ENCODE assay signal across 8 cellular contexts in genomic region chr1:46132529-46133180, GRCh38. TPM values are rescaled to one million over a fixed set of nuclear protein-coding genes. Genes with fewer than 3 reads are reported as not detected.
DNase-seq lines count a peak whose midpoint lies in the region; FAIRE-seq and TF ChIP-seq lines count a peak whose summit lies in the region.

Gene PIK3R3 (minus strand): TSS chr1:46132629. CDS start chr1:46131952, 677 bp downstream.

- H2AFZ ChIP-seq in Loucy (ENCODE audit: low read length) (peak within 1 kb of the TSS; percentile 90), neural cell (ENCODE audit: low read depth, low read length) (peak within 1 kb of the TSS; percentile 43)

- H3K9me2 ChIP-seq in Loucy (replicated peaks; ENCODE audit: low read depth, low read length) (no peaks in the 10 kb centered on the region), neural cell (ENCODE audit: insufficient read depth, low read length) (no peaks in the 10 kb centered on the region)

- peak; percentile 89 for FAIRE-seq in H54 (lab: Jason Lieb, UNC)

- TF ChIP-seq EP300 in neural cell (conservative IDR thresholded peaks at IDR 0.05; ENCODE audit: poor library complexity, severe bottlenecking) = no peak
- TF ChIP-seq EP300 in stomach (IDR thresholded peaks at IDR 0.05) = no peak

- H3K9ac ChIP-seq in Loucy (ENCODE audit: low read depth, low read length, poor library complexity, severe bottlenecking) (peak within 1 kb of the TSS; percentile 100), neural cell (ENCODE audit: low read length) (peak within 1 kb of the TSS; percentile 98)

- peaks cover 58% of the 10 kb centered on the region for H3K79me2 ChIP-seq in Loucy (ENCODE audit: insufficient read depth, low read length)
- H3K79me2 ChIP-seq in neural cell (replicated peaks; ENCODE audit: insufficient read depth, low read length) = peaks cover 46% of the 10 kb centered on the region

- H4K20me1 ChIP-seq in Loucy (ENCODE audit: insufficient read depth, low read length, poor library complexity, severe bottlenecking) (peaks cover 36% of the 10 kb centered on the region), neural cell (ENCODE audit: insufficient read depth) (peaks cover 13% of the 10 kb centered on the region)

- TF ChIP-seq CTCF in Loucy (conservative IDR thresholded peaks at IDR 0.05; ENCODE audit: low read length) = no peak
- no peak for TF ChIP-seq CTCF in fibroblast of villous mesenchyme (IDR thresholded peaks at IDR 0.05; ENCODE audit: insufficient read depth, low read depth, low read length)
- peak; percentile 29 for TF ChIP-seq CTCF in neural cell (IDR thresholded peaks at IDR 0.05; ENCODE audit: poor library complexity, severe bottlenecking)
- TF ChIP-seq CTCF in stomach (IDR thresholded peaks at IDR 0.05) = peak in 1 of 7 experiments; percentile 23

- H3K27ac ChIP-seq in neural cell (ENCODE audit: low read length) (peak within 1 kb of the TSS; percentile 98), stomach (peak within 1 kb of the TSS; percentile 95 to 98 (median 95))

- H3K4me2 ChIP-seq in Loucy (ENCODE audit: low read depth, low read length, poor library complexity, severe bottlenecking) (peak within 1 kb of the TSS; percentile 100), neural cell (ENCODE audit: low read length) (peak within 1 kb of the TSS; percentile 68)

- 0 to 1% (median 0%) methylated on average over 26 to 55 of the region's 55 CpGs for WGBS in stomach, 5 donors

- TF ChIP-seq RAD21 in neural cell (conservative IDR thresholded peaks at IDR 0.05) = peak; percentile 6

- TF ChIP-seq POLR2A in H54 (IDR thresholded peaks at IDR 0.05; ENCODE audit: low read depth, low read length) (peak; percentile 98), stomach (IDR thresholded peaks at IDR 0.05) (peak in 2 of 4 donors; percentile 88 to 96)

- no peaks in the 10 kb centered on the region for H3K36me3 ChIP-seq in Loucy (ENCODE audit: insufficient read depth, low read length)
- no peaks in the 10 kb centered on the region for H3K36me3 ChIP-seq in neural cell (ENCODE audit: insufficient read depth, low read length)
- no peaks in the 10 kb centered on the region for H3K36me3 ChIP-seq in stomach

- H3F3A ChIP-seq in Loucy (ENCODE audit: low read depth) (0 out of 2 replicates have a peak, but pooled peaks cover 5% of the 10 kb centered on the region), neural cell (ENCODE audit: insufficient read depth, low read length, poor library complexity, severe bottlenecking) (peaks cover 5% of the 10 kb centered on the region)

- intact Hi-C loops in stomach (cut with DNase I; ENCODE audit: low total_unique reads) = no loop called here

- peaks cover 46% of the 10 kb centered on the region for H3K4me1 ChIP-seq in Loucy (ENCODE audit: insufficient read depth, low read length, poor library complexity, severe bottlenecking)
- H3K4me1 ChIP-seq in stomach = peaks cover 10 to 62% (median 30%) of the 10 kb centered on the region in 4 donors

- H3K9me3 ChIP-seq in Loucy (ENCODE audit: insufficient read depth, low read depth, low read length) (no peaks in the 10 kb centered on the region), neural cell (ENCODE audit: low read length) (no peaks in the 10 kb centered on the region), stomach (no peaks in the 10 kb centered on the region)

- DNase-seq in ELF-1 (ENCODE audit: low read depth, low spot score) (peak; percentile 100), H54 (ENCODE audit: insufficient read length, low spot score) (peak; percentile 96), SHP77 treated with DMSO at 0.1 percent for 48 hours (lab: John Stamatoyannopoulos, UW) (peak; percentile 99), fibroblast of villous mesenchyme (ENCODE audit: low read depth) (peak; percentile 99), stomach (peak; percentile 98)
- DNase-seq in activated gamma-delta T cell treated with anti-CD3 and anti-CD28 coated beads, Interleukin-2, amount 50 U/mL, for 16 hours (ENCODE audit: low read depth) = peak; percentile 86

- H3K27me3 ChIP-seq in Loucy (ENCODE audit: insufficient read depth, low read length, poor library complexity, severe bottlenecking) (no peaks in the 10 kb centered on the region), neural cell (ENCODE audit: insufficient read depth, low read depth, low read length) (no peaks in the 10 kb centered on the region), stomach (peaks cover 0 to 11% (median 0%) of the 10 kb centered on the region in 3 donors)

- peak within 1 kb of the TSS; percentile 91 for H3K4me3 ChIP-seq in Loucy (ENCODE audit: low read length, poor library complexity, severe bottlenecking)
- peak within 1 kb of the TSS; percentile 76 for H3K4me3 ChIP-seq in fibroblast of villous mesenchyme (ENCODE audit: low read depth, low read length)
- H3K4me3 ChIP-seq in neural cell (ENCODE audit: low read length) = peak within 1 kb of the TSS; percentile 83
- H3K4me3 ChIP-seq in stomach = peak within 1 kb of the TSS; percentile 58 to 65 (median 64)

TF ChIP-seq in neural cell, 6 proteins besides CTCF, POLR2A, EP300 and RAD21:
- TF ChIP-seq TAF1 (IDR thresholded peaks at IDR 0.05; ENCODE audit: low read depth) (peak; percentile 93), MXI1 (conservative IDR thresholded peaks at IDR 0.05; ENCODE audit: poor library complexity, severe bottlenecking) (peak; percentile 66), SMC3 (conservative IDR thresholded peaks at IDR 0.05; ENCODE audit: poor library complexity) (no peak)
- TF ChIP-seq, protein P1, sequence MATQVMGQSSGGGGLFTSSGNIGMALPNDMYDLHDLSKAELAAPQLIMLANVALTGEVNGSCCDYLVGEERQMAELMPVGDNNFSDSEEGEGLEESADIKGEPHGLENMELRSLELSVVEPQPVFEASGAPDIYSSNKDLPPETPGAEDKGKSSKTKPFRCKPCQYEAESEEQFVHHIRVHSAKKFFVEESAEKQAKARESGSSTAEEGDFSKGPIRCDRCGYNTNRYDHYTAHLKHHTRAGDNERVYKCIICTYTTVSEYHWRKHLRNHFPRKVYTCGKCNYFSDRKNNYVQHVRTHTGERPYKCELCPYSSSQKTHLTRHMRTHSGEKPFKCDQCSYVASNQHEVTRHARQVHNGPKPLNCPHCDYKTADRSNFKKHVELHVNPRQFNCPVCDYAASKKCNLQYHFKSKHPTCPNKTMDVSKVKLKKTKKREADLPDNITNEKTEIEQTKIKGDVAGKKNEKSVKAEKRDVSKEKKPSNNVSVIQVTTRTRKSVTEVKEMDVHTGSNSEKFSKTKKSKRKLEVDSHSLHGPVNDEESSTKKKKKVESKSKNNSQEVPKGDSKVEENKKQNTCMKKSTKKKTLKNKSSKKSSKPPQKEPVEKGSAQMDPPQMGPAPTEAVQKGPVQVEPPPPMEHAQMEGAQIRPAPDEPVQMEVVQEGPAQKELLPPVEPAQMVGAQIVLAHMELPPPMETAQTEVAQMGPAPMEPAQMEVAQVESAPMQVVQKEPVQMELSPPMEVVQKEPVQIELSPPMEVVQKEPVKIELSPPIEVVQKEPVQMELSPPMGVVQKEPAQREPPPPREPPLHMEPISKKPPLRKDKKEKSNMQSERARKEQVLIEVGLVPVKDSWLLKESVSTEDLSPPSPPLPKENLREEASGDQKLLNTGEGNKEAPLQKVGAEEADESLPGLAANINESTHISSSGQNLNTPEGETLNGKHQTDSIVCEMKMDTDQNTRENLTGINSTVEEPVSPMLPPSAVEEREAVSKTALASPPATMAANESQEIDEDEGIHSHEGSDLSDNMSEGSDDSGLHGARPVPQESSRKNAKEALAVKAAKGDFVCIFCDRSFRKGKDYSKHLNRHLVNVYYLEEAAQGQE (IDR thresholded peaks at IDR 0.05; ENCODE audit: borderline replicate concordance) = peak; percentile 70

RNA-seq across cellular contexts. Expression of gene PIK3R3, which starts in this region (rescaled TPM):
- total RNA-seq in fibroblast of villous mesenchyme (10.3 and 14.2 TPM in 2 replicates), stomach (10 to 100 TPM; 10.4 to 33.8 (median 15.2) TPM)
- polyA plus RNA-seq in neural cell (119 and 125 TPM in 2 replicates), stomach (1 to 10 TPM; 3.4 to 4.9 (median 3.7) TPM)
- polyA minus RNA-seq in neural cell = 282 and 322 TPM in 2 replicates

Comparison
In these comparisons a context has a peak if more than half of its experiments do, and no peak if none do; other contexts are left out.
1. Peak in every context shown above with its lines: DNase-seq, H3K4me3 ChIP-seq and H3K27ac ChIP-seq.
2. RNA of gene PIK3R3 (polyA plus RNA-seq): 119 to 125 TPM in neural cell; 3.4 to 4.9 TPM in stomach; every median in the first group is over 10 times any median in the second.